ENCODE assay signal across 17 cellular contexts in genomic region chr19:38901683-38902082, GRCh38. TPM values are rescaled to one million over a fixed set of nuclear protein-coding genes. Genes with fewer than 3 reads are reported as not detected.
A peak's percentile ranks its signal among the peaks of the same experiment; 100 is the strongest.
DNase-seq lines count a peak whose midpoint lies in the region; ATAC-seq and TF ChIP-seq lines count a peak whose summit lies in the region.
"Had no signal": no experiment of that assay in that cellular context is flagged by ENCODE, and none has a peak within 500 bp of the region (broad histone marks: within the 10 kb centered on the region; RNA-seq: fewer than 3 reads in every experiment).

No MANE protein-coding gene starts in this region.

- POLR2A ChIA-PET in HEK293 (lab: Yijun Ruan, JAX): interaction anchor here (0.6 to 2.4 kb wide), 4 partner anchors 13 to 29 kb away, joined by 3 to 29 read pairs (median 7); partner anchors contain the start of genes MRPS12 and SARS2

- H2BK15ac ChIP-seq in mesenchymal stem cell (ENCODE audit: low read depth, poor library complexity, severe bottlenecking): no peak overlapping the region

- CTCF ChIA-PET in HEK293 (lab: Yijun Ruan, JAX): interaction anchor here (1.0 to 4.0 kb wide), 6 partner anchors 12 to 499 kb away, joined by 5 to 63 read pairs (median 6); partner anchors contain the start of genes FAM98C, MRPS12 and SARS2

- no peak overlapping the region for H2AFZ ChIP-seq in mesenchymal stem cell (ENCODE audit: low read depth, low read length)

- H3K23ac ChIP-seq in mesenchymal stem cell (ENCODE audit: low read length in 2 of 2): no peak overlapping the region

- H3K4me3 ChIP-seq in HEK293 (ENCODE audit: low read depth, low read length) (no peak overlapping the region), mesenchymal stem cell (ENCODE audit: insufficient read depth in 1 of 2, low read depth in 1 of 2, low read length in 2 of 2) (no peak overlapping the region)
- H3K4me3 ChIP-seq: pancreas had no signal

- no peaks in the 10 kb centered on the region for H3K27me3 Mint-ChIP-seq in T-helper 1 cell treated with Interleukin-12 subunit alpha and Interleukin-12 subunit beta and Interleukin-4 antibody, amounts not matched to agents 30 μg/mL and 1 μg/mL, for 36 hours (ENCODE audit: low read depth)
- no peaks in the 10 kb centered on the region for H3K27me3 Mint-ChIP-seq in activated naive CD8-positive, alpha-beta T cell treated with anti-CD3 and anti-CD28 coated beads for 36 hours
- H3K27me3 Mint-ChIP-seq in natural killer cell treated with Interleukin-12 subunit alpha and Interleukin-12 subunit beta and Interleukin-15 and Interleukin-18, amount 100 ng/mL, for 72 hours: no peaks in the 10 kb centered on the region

- ATAC-seq in natural killer cell treated with Interleukin-12 subunit alpha and Interleukin-12 subunit beta and Interleukin-15 and Interleukin-18, amount 100 ng/mL, for 72 hours: no peak
- no peak for ATAC-seq in GM19395 (IDR thresholded peaks at IDR 0.05; ENCODE audit: unreplicated experiment)
- ATAC-seq: HCT116, pancreas had no signal

- H3K36me3 ChIP-seq in HEK293 (ENCODE audit: control insufficient read depth in 2 of 2, insufficient read depth in 1 of 2, low read length in 2 of 2) (peaks cover 20 to 28% of the 10 kb centered on the region in 2 experiments), mesenchymal stem cell (ENCODE audit: control insufficient read depth in 1 of 2, insufficient read depth in 2 of 2, low read depth in 1 of 2, low read length in 2 of 2) (peaks cover 20 to 23% of the 10 kb centered on the region in 2 experiments)

- no peak overlapping the region for H2BK5ac ChIP-seq in mesenchymal stem cell (ENCODE audit: low read depth, low read length, poor library complexity, severe bottlenecking)

- no peak overlapping the region for H2BK120ac ChIP-seq in mesenchymal stem cell (ENCODE audit: low read depth, low read length)

- no peak overlapping the region for H2AK5ac ChIP-seq in mesenchymal stem cell (ENCODE audit: low read length, severe bottlenecking)

- H4K91ac ChIP-seq in mesenchymal stem cell (ENCODE audit: low read length): no peak overlapping the region

- H3K27ac Mint-ChIP-seq in T-helper 1 cell treated with Interleukin-12 subunit alpha and Interleukin-12 subunit beta and Interleukin-4 antibody, amounts not matched to agents 30 μg/mL and 1 μg/mL, for 36 hours: peak overlapping the region; percentile 15
- no peak overlapping the region for H3K27ac Mint-ChIP-seq in activated naive CD8-positive, alpha-beta T cell treated with anti-CD3 and anti-CD28 coated beads for 36 hours
- H3K27ac Mint-ChIP-seq in natural killer cell treated with Interleukin-12 subunit alpha and Interleukin-12 subunit beta and Interleukin-15 and Interleukin-18, amount 100 ng/mL, for 72 hours: peak overlapping the region; percentile 45 to 88

- no peak overlapping the region for H3K4me2 ChIP-seq in mesenchymal stem cell (ENCODE audit: low read length, poor library complexity, severe bottlenecking)

- H3K9me3 Mint-ChIP-seq in T-helper 1 cell treated with Interleukin-12 subunit alpha and Interleukin-12 subunit beta and Interleukin-4 antibody, amounts not matched to agents 30 μg/mL and 1 μg/mL, for 36 hours: no peaks in the 10 kb centered on the region
- peaks cover 2% of the 10 kb centered on the region for H3K9me3 Mint-ChIP-seq in activated naive CD8-positive, alpha-beta T cell treated with anti-CD3 and anti-CD28 coated beads for 36 hours
- H3K9me3 Mint-ChIP-seq in natural killer cell treated with Interleukin-12 subunit alpha and Interleukin-12 subunit beta and Interleukin-15 and Interleukin-18, amount 100 ng/mL, for 72 hours: no peaks in the 10 kb centered on the region

- no peak overlapping the region for H3K4ac ChIP-seq in mesenchymal stem cell (ENCODE audit: low read depth in 1 of 2, low read length in 2 of 2)

- peaks cover 23% of the 10 kb centered on the region for H3K36me3 Mint-ChIP-seq in T-helper 1 cell treated with Interleukin-12 subunit alpha and Interleukin-12 subunit beta and Interleukin-4 antibody, amounts not matched to agents 30 μg/mL and 1 μg/mL, for 36 hours (ENCODE audit: low read depth)
- H3K36me3 Mint-ChIP-seq in activated naive CD8-positive, alpha-beta T cell treated with anti-CD3 and anti-CD28 coated beads for 36 hours: peaks cover 32% of the 10 kb centered on the region
- H3K36me3 Mint-ChIP-seq in natural killer cell treated with Interleukin-12 subunit alpha and Interleukin-12 subunit beta and Interleukin-15 and Interleukin-18, amount 100 ng/mL, for 72 hours: peaks cover 17% of the 10 kb centered on the region

- H3K4me3 Mint-ChIP-seq in T-helper 1 cell treated with Interleukin-12 subunit alpha and Interleukin-12 subunit beta and Interleukin-4 antibody, amounts not matched to agents 30 μg/mL and 1 μg/mL, for 36 hours: peak overlapping the region; percentile 58
- H3K4me3 Mint-ChIP-seq in activated naive CD8-positive, alpha-beta T cell treated with anti-CD3 and anti-CD28 coated beads for 36 hours: peak overlapping the region; percentile 74
- peak overlapping the region; percentile 97 for H3K4me3 Mint-ChIP-seq in natural killer cell treated with Interleukin-12 subunit alpha and Interleukin-12 subunit beta and Interleukin-15 and Interleukin-18, amount 100 ng/mL, for 72 hours
- H3K4me3 Mint-ChIP-seq: CD14-positive monocyte had no signal

- H3K4me1 Mint-ChIP-seq in T-helper 1 cell treated with Interleukin-12 subunit alpha and Interleukin-12 subunit beta and Interleukin-4 antibody, amounts not matched to agents 30 μg/mL and 1 μg/mL, for 36 hours (ENCODE audit: low read depth): peaks cover 28% of the 10 kb centered on the region
- peaks cover 26% of the 10 kb centered on the region for H3K4me1 Mint-ChIP-seq in activated naive CD8-positive, alpha-beta T cell treated with anti-CD3 and anti-CD28 coated beads for 36 hours
- peaks cover 43 to 45% of the 10 kb centered on the region in 2 donors for H3K4me1 Mint-ChIP-seq in natural killer cell treated with Interleukin-12 subunit alpha and Interleukin-12 subunit beta and Interleukin-15 and Interleukin-18, amount 100 ng/mL, for 72 hours (ENCODE audit: low read depth in 2 of 2)

- H3K4me1 ChIP-seq in HEK293 (ENCODE audit: control insufficient read depth, insufficient read depth, low read length) (peaks cover 21% of the 10 kb centered on the region), mesenchymal stem cell (ENCODE audit: control insufficient read depth, insufficient read depth, low read depth, low read length) (peaks cover 13% of the 10 kb centered on the region)

- H3K9me3 ChIP-seq in HEK293 (ENCODE audit: control insufficient read depth, insufficient read depth, low read depth, low read length) (peaks cover 3% of the 10 kb centered on the region; the same call in 1 of the 2 replicates), mesenchymal stem cell (ENCODE audit: control insufficient read depth, low read length) (no peaks in the 10 kb centered on the region)
- H3K9me3 ChIP-seq: adrenal gland, pancreas had no signal

- DNase-seq in T-helper 1 cell: no peak
- no peak for DNase-seq in activated naive CD8-positive, alpha-beta T cell treated with anti-CD3 and anti-CD28 coated beads for 36 hours
- no peak for DNase-seq in natural killer cell treated with Interleukin-12 subunit alpha and Interleukin-12 subunit beta and Interleukin-15 and Interleukin-18, amount 100 ng/mL, for 72 hours (ENCODE audit: low spot score)
- DNase-seq in mesenchymal stem cell: no peak
- DNase-seq in NCI-H446 treated with DMSO at 0.1 percent for 48 hours (lab: John Stamatoyannopoulos, UW): no peak
- DNase-seq: activated CD8-positive, alpha-beta memory T cell treated with anti-CD3 and anti-CD28 coated beads for 24 hours; IMR-90; NCI-H1092; NCI-H2171; pancreas had no signal

- H3K14ac ChIP-seq in mesenchymal stem cell (ENCODE audit: low read length in 2 of 2): no peak overlapping the region

- H3K79me1 ChIP-seq in mesenchymal stem cell (replicated peaks; ENCODE audit: low read length, poor library complexity, severe bottlenecking): peaks cover 42% of the 10 kb centered on the region

- no peak overlapping the region for H3K18ac ChIP-seq in mesenchymal stem cell (ENCODE audit: low read depth in 1 of 2, low read length in 2 of 2)

- H3K27ac ChIP-seq in HEK293 (ENCODE audit: extremely low read depth, low read depth, low read length) (no peak overlapping the region), mesenchymal stem cell (ENCODE audit: low read length, poor library complexity, severe bottlenecking) (no peak overlapping the region)
- H3K27ac ChIP-seq: 22Rv1, pancreas had no signal

- no peaks in the 10 kb centered on the region for H3K27me3 ChIP-seq in mesenchymal stem cell (ENCODE audit: control insufficient read depth in 1 of 2, insufficient read depth in 1 of 2, low read length in 2 of 2)
- H3K27me3 ChIP-seq: adrenal gland, pancreas had no signal

- no peak overlapping the region for H2BK12ac ChIP-seq in mesenchymal stem cell (ENCODE audit: low read length in 2 of 2)

- no peak overlapping the region for H3K9ac ChIP-seq in mesenchymal stem cell (ENCODE audit: low read length)

- no peak overlapping the region for H4K8ac ChIP-seq in mesenchymal stem cell (ENCODE audit: low read length)

- WGBS in mesenchymal stem cell: 95% methylated on average over 1 of the region's 1 CpG

- TF ChIP-seq CTCF in HEK293 (tag by site-specific recombination; IDR thresholded peaks at IDR 0.05): no peak

RNA-seq across cellular contexts. Expression of gene NFKBIB, which starts 1.9 kb away (rescaled TPM):
- 10 to 100 TPM; 85.7 to 86.2 TPM for total RNA-seq in activated naive CD8-positive, alpha-beta T cell treated with anti-CD3 and anti-CD28 coated beads for 36 hours
- 100 to 1,000 TPM; 106 to 108 TPM for total RNA-seq in natural killer cell treated with Interleukin-12 subunit alpha and Interleukin-12 subunit beta and Interleukin-15 and Interleukin-18, amount 100 ng/mL, for 72 hours
- 23.4 TPM for polyA plus RNA-seq in mesenchymal stem cell (2013, experiment 1 of 2)
- polyA plus RNA-seq in mesenchymal stem cell (2013, experiment 2 of 2): 24.8 TPM

RNA-seq across cellular contexts. Expression of gene SIRT2, which starts 2.3 kb away (rescaled TPM):
- total RNA-seq in activated naive CD8-positive, alpha-beta T cell treated with anti-CD3 and anti-CD28 coated beads for 36 hours: 10 to 100 TPM; 19.4 to 21.2 TPM
- 10 to 100 TPM; 60.9 to 87.3 TPM for total RNA-seq in natural killer cell treated with Interleukin-12 subunit alpha and Interleukin-12 subunit beta and Interleukin-15 and Interleukin-18, amount 100 ng/mL, for 72 hours
- 57.6 TPM for polyA plus RNA-seq in mesenchymal stem cell (2013, experiment 1 of 2)
- 54.9 TPM for polyA plus RNA-seq in mesenchymal stem cell (2013, experiment 2 of 2)

RNA-seq across cellular contexts. Expression of gene CCER2, which starts 10.3 kb away (rescaled TPM):
- 1 to 10 TPM in 1 of 2 experiments, under 1 TPM in 1; 0.96 to 1.5 TPM for total RNA-seq in activated naive CD8-positive, alpha-beta T cell treated with anti-CD3 and anti-CD28 coated beads for 36 hours
- 1 to 10 TPM in 1 of 2 donors, under 1 TPM in 1; 0.74 to 1.2 TPM for total RNA-seq in natural killer cell treated with Interleukin-12 subunit alpha and Interleukin-12 subunit beta and Interleukin-15 and Interleukin-18, amount 100 ng/mL, for 72 hours
- not detected for polyA plus RNA-seq in mesenchymal stem cell (2013, experiment 1 of 2)
- 0.05 TPM for polyA plus RNA-seq in mesenchymal stem cell (2013, experiment 2 of 2)
- total RNA-seq: IMR-90 had no signal
- polyA plus RNA-seq: CD14-positive monocyte had no signal

RNA-seq across cellular contexts. Expression of gene RINL, which starts 23.6 kb away (rescaled TPM):
- total RNA-seq in activated naive CD8-positive, alpha-beta T cell treated with anti-CD3 and anti-CD28 coated beads for 36 hours: 10 to 100 TPM; 74.0 to 75.0 TPM
- total RNA-seq in natural killer cell treated with Interleukin-12 subunit alpha and Interleukin-12 subunit beta and Interleukin-15 and Interleukin-18, amount 100 ng/mL, for 72 hours: 10 to 100 TPM; 58.1 to 63.8 TPM
- polyA plus RNA-seq in mesenchymal stem cell (2013, experiment 1 of 2): 1.1 TPM
- 1.6 TPM for polyA plus RNA-seq in mesenchymal stem cell (2013, experiment 2 of 2)

RNA-seq across cellular contexts. Expression of gene SARS2, which starts 28.9 kb away (rescaled TPM):
- 10 to 100 TPM; 39.8 to 43.2 TPM for total RNA-seq in activated naive CD8-positive, alpha-beta T cell treated with anti-CD3 and anti-CD28 coated beads for 36 hours
- 10 to 100 TPM; 32.4 to 70.3 TPM for total RNA-seq in natural killer cell treated with Interleukin-12 subunit alpha and Interleukin-12 subunit beta and Interleukin-15 and Interleukin-18, amount 100 ng/mL, for 72 hours
- polyA plus RNA-seq in mesenchymal stem cell (2013, experiment 1 of 2): 17.6 TPM
- polyA plus RNA-seq in mesenchymal stem cell (2013, experiment 2 of 2): 15.2 TPM
